In the genomic region with DNA sequence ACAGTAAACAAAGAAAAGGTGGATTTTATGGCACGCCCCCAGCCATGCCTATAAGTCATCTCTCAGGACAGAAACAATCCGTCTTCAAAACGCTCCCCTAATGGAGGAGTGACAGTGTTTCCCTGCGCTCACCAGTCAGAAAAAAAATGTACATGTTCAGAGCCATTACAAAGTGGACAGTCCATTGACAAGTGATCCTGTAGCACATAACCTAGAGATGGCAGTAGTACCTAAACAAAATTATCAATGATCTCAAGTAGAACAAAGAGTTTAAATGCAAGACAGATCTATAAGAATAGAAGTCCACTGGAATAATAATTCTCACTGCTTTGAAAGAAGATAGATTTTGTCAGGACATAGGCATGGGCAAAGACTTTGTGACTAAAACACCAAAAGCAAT, we compare ENCODE assay signal across 17 cellular contexts.
"Had no signal": no experiment of that assay in that cellular context is flagged by ENCODE, and none has a peak within 500 bp of the region (broad histone marks: within the 10 kb centered on the region; RNA-seq: fewer than 3 reads in every experiment).

No MANE protein-coding gene starts in this region.

- ATAC-seq: activated CD8-positive, alpha-beta memory T cell treated with anti-CD3 and anti-CD28 coated beads, Interleukin-2, amount 10 ng/mL, durations not matched to agents 7 days and 5 days; psoas muscle; sciatic nerve; stimulated activated naive B cell treated with anti-CD40 and anti-IgM and Interleukin-4, amounts not matched to agents 10 μg/mL and 1 μg/mL and 100 μg/mL, for 72 hours had no signal

- H3K4me3 ChIP-seq: breast epithelium, psoas muscle, upper lobe of left lung had no signal

- H3K36me3 ChIP-seq: breast epithelium, upper lobe of left lung had no signal

- DNase-seq: activated CD4-positive, alpha-beta T cell treated with anti-CD3 and anti-CD28 coated beads, Interleukin-2, amount 50 U/mL, for 48 hours; activated CD4-positive, CD25-positive, alpha-beta regulatory T cell; activated CD8-positive, alpha-beta memory T cell treated with anti-CD3 and anti-CD28 coated beads, Interleukin-2, amount 10 ng/mL, durations not matched to agents 7 days and 5 days; activated gamma-delta T cell; activated naive CD8-positive, alpha-beta T cell treated with anti-CD3 and anti-CD28 coated beads for 36 hours; activated T-cell treated with anti-CD3 and anti-CD28 coated beads, Interleukin-2, amount 50 U/mL, for 24 hours; anterior cingulate cortex; hippocampal formation; kidney glomerular epithelial cell; nephron progenitor cell; psoas muscle; stimulated activated CD4-positive, alpha-beta T cell treated with anti-CD3 and anti-CD28 coated beads, Interleukin-2, amount 100 ng/mL, for 24 hours; stimulated activated naive B cell treated with anti-CD40 and anti-IgM and Interleukin-4, amounts not matched to agents 10 μg/mL and 1 μg/mL and 100 μg/mL, for 72 hours; upper lobe of left lung had no signal

- H3K27ac ChIP-seq: breast epithelium, psoas muscle, upper lobe of left lung had no signal

- H3K4me1 ChIP-seq: breast epithelium, psoas muscle, upper lobe of left lung had no signal

- H3K27ac Mint-ChIP-seq: activated CD8-positive, alpha-beta memory T cell treated with anti-CD3 and anti-CD28 coated beads, Interleukin-2, amount 10 ng/mL, durations not matched to agents 7 days and 5 days; activated naive CD8-positive, alpha-beta T cell treated with anti-CD3 and anti-CD28 coated beads for 36 hours; activated T-cell treated with anti-CD3 and anti-CD28 coated beads, Interleukin-2, amount 50 U/mL, for 24 hours; nephron progenitor cell; stimulated activated naive B cell treated with anti-CD40 and anti-IgM and Interleukin-4, amounts not matched to agents 10 μg/mL and 1 μg/mL and 100 μg/mL, for 72 hours; T-helper 1 cell treated with Interleukin-12 subunit alpha and Interleukin-12 subunit beta and Interleukin-4 antibody, amounts not matched to agents 30 μg/mL and 1 μg/mL, for 36 hours had no signal

- H3K36me3 Mint-ChIP-seq: activated CD8-positive, alpha-beta memory T cell treated with anti-CD3 and anti-CD28 coated beads, Interleukin-2, amount 10 ng/mL, durations not matched to agents 7 days and 5 days; activated naive CD8-positive, alpha-beta T cell treated with anti-CD3 and anti-CD28 coated beads for 36 hours; stimulated activated naive B cell treated with anti-CD40 and anti-IgM and Interleukin-4, amounts not matched to agents 10 μg/mL and 1 μg/mL and 100 μg/mL, for 72 hours had no signal

- H3K4me1 Mint-ChIP-seq: activated CD8-positive, alpha-beta memory T cell treated with anti-CD3 and anti-CD28 coated beads, Interleukin-2, amount 10 ng/mL, durations not matched to agents 7 days and 5 days; activated naive CD8-positive, alpha-beta T cell treated with anti-CD3 and anti-CD28 coated beads for 36 hours; nephron progenitor cell; stimulated activated naive B cell treated with anti-CD40 and anti-IgM and Interleukin-4, amounts not matched to agents 10 μg/mL and 1 μg/mL and 100 μg/mL, for 72 hours had no signal

- H3K27me3 ChIP-seq: breast epithelium, upper lobe of left lung had no signal

- H3K9me3 Mint-ChIP-seq: nephron progenitor cell had no signal

- H3K4me3 Mint-ChIP-seq: activated CD8-positive, alpha-beta memory T cell treated with anti-CD3 and anti-CD28 coated beads, Interleukin-2, amount 10 ng/mL, durations not matched to agents 7 days and 5 days; activated naive CD8-positive, alpha-beta T cell treated with anti-CD3 and anti-CD28 coated beads for 36 hours; activated T-cell treated with anti-CD3 and anti-CD28 coated beads, Interleukin-2, amount 50 U/mL, for 24 hours; nephron progenitor cell; stimulated activated naive B cell treated with anti-CD40 and anti-IgM and Interleukin-4, amounts not matched to agents 10 μg/mL and 1 μg/mL and 100 μg/mL, for 72 hours; T-helper 1 cell treated with Interleukin-12 subunit alpha and Interleukin-12 subunit beta and Interleukin-4 antibody, amounts not matched to agents 30 μg/mL and 1 μg/mL, for 36 hours had no signal

- H3K9me3 ChIP-seq: breast epithelium, psoas muscle, upper lobe of left lung had no signal

- H3K27me3 Mint-ChIP-seq: activated CD8-positive, alpha-beta memory T cell treated with anti-CD3 and anti-CD28 coated beads, Interleukin-2, amount 10 ng/mL, durations not matched to agents 7 days and 5 days; activated naive CD8-positive, alpha-beta T cell treated with anti-CD3 and anti-CD28 coated beads for 36 hours; activated T-cell treated with anti-CD3 and anti-CD28 coated beads, Interleukin-2, amount 50 U/mL, for 24 hours; stimulated activated naive B cell treated with anti-CD40 and anti-IgM and Interleukin-4, amounts not matched to agents 10 μg/mL and 1 μg/mL and 100 μg/mL, for 72 hours had no signal
